1 cellular context compared by ENCODE assay signal in the genomic region with DNA sequence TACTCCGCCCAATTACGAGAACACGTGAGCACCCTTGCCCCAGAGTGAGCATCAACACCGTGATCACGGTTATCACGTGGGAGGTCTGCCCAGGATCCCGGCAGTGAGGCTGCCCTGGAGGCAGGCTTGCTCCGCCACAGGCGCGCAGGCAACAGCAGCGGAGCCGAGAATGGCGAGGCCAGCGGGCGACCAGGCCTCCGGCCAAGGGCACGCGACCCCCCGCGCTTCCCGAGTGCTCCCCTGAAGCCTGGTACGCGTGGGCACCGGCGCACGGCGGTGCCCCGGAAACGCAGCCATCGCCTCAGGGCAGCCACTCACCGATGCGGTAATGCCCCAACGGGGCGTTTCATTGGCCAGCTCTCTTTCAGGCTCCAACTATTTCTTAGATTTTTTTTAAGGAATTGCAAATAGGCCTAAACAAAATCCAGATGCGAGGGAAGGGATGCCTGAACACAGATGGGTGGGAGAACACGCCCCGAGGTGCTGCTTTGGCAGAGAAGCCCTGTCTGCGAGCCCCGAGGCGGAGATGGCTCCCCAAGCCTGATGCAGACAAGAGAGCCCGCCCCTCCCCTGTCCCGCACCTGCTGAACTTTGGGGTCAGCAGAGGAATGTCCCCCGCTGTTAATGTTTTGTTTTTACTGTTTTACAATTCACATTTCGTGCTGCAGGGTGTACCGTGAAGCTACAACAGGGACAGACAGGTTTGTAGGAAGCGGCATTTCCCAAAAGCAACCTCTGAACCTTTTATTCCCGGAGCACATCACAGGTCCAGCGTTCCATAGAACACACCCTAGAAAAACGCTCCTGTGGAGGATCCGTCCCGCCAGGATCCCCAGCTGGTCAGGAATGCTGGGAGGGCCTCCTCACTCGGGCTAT.
TF ChIP-seq lines count a peak whose summit lies in the region.

No MANE protein-coding gene starts in this region.

TF ChIP-seq in HepG2, 621 proteins besides CTCF, POLR2A, EP300 and RAD21 (continued from another document):
- TF ChIP-seq GABPA (IDR thresholded peaks at IDR 0.05; ENCODE audit: low read depth, low read length) (0 out of 2 replicates have a peak, but pooled peaks have one; percentile 6), GABPA (CRISPR knock-in tag; IDR thresholded peaks at IDR 0.05; ENCODE audit: low read depth) (no peak), HNRNPL (IDR thresholded peaks at IDR 0.05; ENCODE audit: low read depth, low read length) (0 out of 2 replicates have a peak, but pooled peaks have one; percentile 29)
- TF ChIP-seq, protein P1, sequence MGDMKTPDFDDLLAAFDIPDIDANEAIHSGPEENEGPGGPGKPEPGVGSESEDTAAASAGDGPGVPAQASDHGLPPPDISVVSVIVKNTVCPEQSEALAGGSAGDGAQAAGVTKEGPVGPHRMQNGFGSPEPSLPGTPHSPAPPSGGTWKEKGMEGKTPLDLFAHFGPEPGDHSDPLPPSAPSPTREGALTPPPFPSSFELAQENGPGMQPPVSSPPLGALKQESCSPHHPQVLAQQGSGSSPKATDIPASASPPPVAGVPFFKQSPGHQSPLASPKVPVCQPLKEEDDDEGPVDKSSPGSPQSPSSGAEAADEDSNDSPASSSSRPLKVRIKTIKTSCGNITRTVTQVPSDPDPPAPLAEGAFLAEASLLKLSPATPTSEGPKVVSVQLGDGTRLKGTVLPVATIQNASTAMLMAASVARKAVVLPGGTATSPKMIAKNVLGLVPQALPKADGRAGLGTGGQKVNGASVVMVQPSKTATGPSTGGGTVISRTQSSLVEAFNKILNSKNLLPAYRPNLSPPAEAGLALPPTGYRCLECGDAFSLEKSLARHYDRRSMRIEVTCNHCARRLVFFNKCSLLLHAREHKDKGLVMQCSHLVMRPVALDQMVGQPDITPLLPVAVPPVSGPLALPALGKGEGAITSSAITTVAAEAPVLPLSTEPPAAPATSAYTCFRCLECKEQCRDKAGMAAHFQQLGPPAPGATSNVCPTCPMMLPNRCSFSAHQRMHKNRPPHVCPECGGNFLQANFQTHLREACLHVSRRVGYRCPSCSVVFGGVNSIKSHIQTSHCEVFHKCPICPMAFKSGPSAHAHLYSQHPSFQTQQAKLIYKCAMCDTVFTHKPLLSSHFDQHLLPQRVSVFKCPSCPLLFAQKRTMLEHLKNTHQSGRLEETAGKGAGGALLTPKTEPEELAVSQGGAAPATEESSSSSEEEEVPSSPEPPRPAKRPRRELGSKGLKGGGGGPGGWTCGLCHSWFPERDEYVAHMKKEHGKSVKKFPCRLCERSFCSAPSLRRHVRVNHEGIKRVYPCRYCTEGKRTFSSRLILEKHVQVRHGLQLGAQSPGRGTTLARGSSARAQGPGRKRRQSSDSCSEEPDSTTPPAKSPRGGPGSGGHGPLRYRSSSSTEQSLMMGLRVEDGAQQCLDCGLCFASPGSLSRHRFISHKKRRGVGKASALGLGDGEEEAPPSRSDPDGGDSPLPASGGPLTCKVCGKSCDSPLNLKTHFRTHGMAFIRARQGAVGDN (CRISPR knock-in tag; IDR thresholded peaks at IDR 0.05): peak; percentile 71
